In the genomic region with DNA sequence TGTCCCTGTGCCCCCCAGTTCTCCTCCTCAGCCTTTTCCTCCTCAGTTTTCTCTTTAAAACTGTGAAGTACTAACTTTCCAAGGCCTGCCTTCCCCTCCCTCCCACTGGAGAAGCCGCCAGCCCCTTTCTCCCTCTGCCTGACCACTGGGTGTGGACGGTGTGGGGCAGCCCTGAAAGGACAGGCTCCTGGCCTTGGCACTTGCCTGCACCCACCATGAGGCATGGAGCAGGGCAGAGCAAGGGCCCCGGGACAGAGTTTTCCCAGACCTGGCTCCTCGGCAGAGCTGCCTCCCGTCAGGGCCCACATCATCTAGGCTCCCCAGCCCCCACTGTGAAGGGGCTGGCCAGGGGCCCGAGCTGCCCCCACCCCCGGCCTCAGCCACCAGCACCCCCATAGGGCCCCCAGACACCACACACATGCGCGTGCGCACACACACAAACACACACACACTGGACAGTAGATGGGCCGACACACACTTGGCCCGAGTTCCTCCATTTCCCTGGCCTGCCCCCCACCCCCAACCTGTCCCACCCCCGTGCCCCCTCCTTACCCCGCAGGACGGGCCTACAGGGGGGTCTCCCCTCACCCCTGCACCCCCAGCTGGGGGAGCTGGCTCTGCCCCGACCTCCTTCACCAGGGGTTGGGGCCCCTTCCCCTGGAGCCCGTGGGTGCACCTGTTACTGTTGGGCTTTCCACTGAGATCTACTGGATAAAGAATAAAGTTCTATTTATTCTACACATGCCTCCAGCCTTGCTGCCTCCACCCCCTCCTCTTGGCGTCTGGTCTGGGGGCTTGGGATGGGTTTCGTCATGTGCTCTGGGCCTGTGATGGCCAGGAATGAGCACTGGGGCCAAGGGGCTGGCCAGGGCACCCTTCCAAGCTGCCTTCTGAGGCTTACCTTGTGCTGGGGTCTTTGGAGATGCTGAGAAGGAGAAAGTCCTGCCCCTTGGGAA, we compare ENCODE assay signal across 19 cellular contexts. TPM values are rescaled to one million over a fixed set of nuclear protein-coding genes. Genes with fewer than 3 reads are reported as not detected.
A peak's percentile ranks its signal among the peaks of the same experiment; 100 is the strongest.
DNase-seq lines count a peak whose midpoint lies in the region; ATAC-seq and TF ChIP-seq lines count a peak whose summit lies in the region.
"Had no signal": no experiment of that assay in that cellular context is flagged by ENCODE, and none has a peak within 500 bp of the region (broad histone marks: within the 10 kb centered on the region; RNA-seq: fewer than 3 reads in every experiment).

No MANE protein-coding gene starts in this region.

- WGBS in hepatocyte (ENCODE audit: low lambda C conversion rate, missing lambda C conversion rate) = 91% methylated on average over 12 of the region's 19 CpGs

- intact Hi-C loops in naive thymus-derived CD4-positive, alpha-beta T cell (cut with micrococcal nuclease) = loop anchor here in 1 of 2 donors (5.0 kb wide), 1 partner anchor 155 kb away; no protein-coding TSS in a partner anchor

- POLR2A ChIA-PET in RWPE1 (lab: Yijun Ruan, JAX; ENCODE audit: low non-redundant PET) = interaction anchor here (0.5 kb wide), 1 partner anchor 43 kb away, joined by 3 read pairs; no protein-coding TSS in a partner anchor
- POLR2A ChIA-PET in naive thymus-derived CD4-positive, alpha-beta T cell (lab: Charles Lee) = interaction anchor here (0.8 to 1.8 kb wide), 6 partner anchors 9 to 202 kb away, joined by 3 to 5 read pairs (median 4); a partner anchor contains a TSS

- H3K36me3 ChIP-seq in naive thymus-derived CD4-positive, alpha-beta T cell (ENCODE audit: control insufficient read depth in 2 of 3, insufficient read depth in 3 of 3, low read length in 3 of 3) = peaks cover 0 to 39% (median 2%) of the 10 kb centered on the region in 3 experiments
- no peaks in the 10 kb centered on the region for H3K36me3 ChIP-seq in hepatocyte (replicated peaks; ENCODE audit: insufficient read depth, low read depth)

- peak overlapping the region; percentile 81 for H3K27ac Mint-ChIP-seq in chondrocyte (ENCODE audit: unreplicated experiment)
- H3K27ac Mint-ChIP-seq in memory B cell = peak overlapping the region; percentile 35
- H3K27ac Mint-ChIP-seq in stimulated activated naive B cell treated with anti-CD40 and anti-IgM and Interleukin-4, amounts not matched to agents 10 μg/mL and 1 μg/mL and 100 μg/mL, for 72 hours = peak overlapping the region; percentile 62
- H3K27ac Mint-ChIP-seq in naive thymus-derived CD4-positive, alpha-beta T cell = no peak overlapping the region

- H3K27me3 Mint-ChIP-seq in chondrocyte (ENCODE audit: low read depth) = no peaks in the 10 kb centered on the region
- peaks cover 6% of the 10 kb centered on the region for H3K27me3 Mint-ChIP-seq in memory B cell
- H3K27me3 Mint-ChIP-seq in stimulated activated naive B cell treated with anti-CD40 and anti-IgM and Interleukin-4, amounts not matched to agents 10 μg/mL and 1 μg/mL and 100 μg/mL, for 72 hours = peaks cover 11 to 22% of the 10 kb centered on the region in 2 donors
- peaks cover 0 to 20% (median 8%) of the 10 kb centered on the region in 5 donors for H3K27me3 Mint-ChIP-seq in naive thymus-derived CD4-positive, alpha-beta T cell

- H3K9me3 Mint-ChIP-seq in chondrocyte (ENCODE audit: low read depth) (no peaks in the 10 kb centered on the region), memory B cell (no peaks in the 10 kb centered on the region)
- no peaks in the 10 kb centered on the region for H3K9me3 Mint-ChIP-seq in stimulated activated naive B cell treated with anti-CD40 and anti-IgM and Interleukin-4, amounts not matched to agents 10 μg/mL and 1 μg/mL and 100 μg/mL, for 72 hours
- H3K9me3 Mint-ChIP-seq in naive thymus-derived CD4-positive, alpha-beta T cell = no peaks in the 10 kb centered on the region

- H3K9me2 ChIP-seq in hepatocyte (replicated peaks; ENCODE audit: insufficient read depth) = no peaks in the 10 kb centered on the region

- H3K36me3 Mint-ChIP-seq in chondrocyte (ENCODE audit: low read depth) = peaks cover 17% of the 10 kb centered on the region
- peaks cover 10% of the 10 kb centered on the region for H3K36me3 Mint-ChIP-seq in memory B cell
- peaks cover 21 to 32% of the 10 kb centered on the region in 2 donors for H3K36me3 Mint-ChIP-seq in stimulated activated naive B cell treated with anti-CD40 and anti-IgM and Interleukin-4, amounts not matched to agents 10 μg/mL and 1 μg/mL and 100 μg/mL, for 72 hours
- peaks cover 4 to 8% (median 6%) of the 10 kb centered on the region in 5 donors for H3K36me3 Mint-ChIP-seq in naive thymus-derived CD4-positive, alpha-beta T cell

- H3K4me3 Mint-ChIP-seq in chondrocyte (ENCODE audit: unreplicated experiment) (no peak overlapping the region), memory B cell (no peak overlapping the region)
- no peak overlapping the region for H3K4me3 Mint-ChIP-seq in stimulated activated naive B cell treated with anti-CD40 and anti-IgM and Interleukin-4, amounts not matched to agents 10 μg/mL and 1 μg/mL and 100 μg/mL, for 72 hours
- peak overlapping the region in 1 of 10 donors; percentile 23 for H3K4me3 Mint-ChIP-seq in naive thymus-derived CD4-positive, alpha-beta T cell

- no peak overlapping the region for H3K4me2 ChIP-seq in hepatocyte

- CTCF ChIA-PET in RWPE1 (lab: Yijun Ruan, JAX) = interaction anchor here (0.7 to 1.8 kb wide), 6 partner anchors 12 to 202 kb away, joined by 3 to 5 read pairs (median 4); no protein-coding TSS in a partner anchor
- CTCF ChIA-PET in naive thymus-derived CD4-positive, alpha-beta T cell (lab: Charles Lee) = interaction anchor here (0.6 to 11.9 kb wide), 10 partner anchors 11 to 267 kb away, joined by 3 to 233 read pairs (median 6); no protein-coding TSS in a partner anchor

- H2AFZ ChIP-seq in hepatocyte = no peak overlapping the region

- H3K4me1 ChIP-seq in naive thymus-derived CD4-positive, alpha-beta T cell (ENCODE audit: control insufficient read depth in 2 of 2, insufficient read depth in 2 of 2, low read length in 2 of 2) = peaks cover 0 to under 1% of the 10 kb centered on the region in 2 donors
- H3K4me1 ChIP-seq in hepatocyte (ENCODE audit: insufficient read depth) = peaks cover 5% of the 10 kb centered on the region
- H3K4me1 ChIP-seq: colonic mucosa had no signal

- no peak for TF ChIP-seq CTCF in RWPE1 (conservative IDR thresholded peaks at IDR 0.05; ENCODE audit: low read depth)
- no peak for TF ChIP-seq CTCF in chondrocyte (IDR thresholded peaks at IDR 0.05)
- no peak for TF ChIP-seq CTCF in hepatocyte (IDR thresholded peaks at IDR 0.05; ENCODE audit: poor library complexity)

- H4K20me1 ChIP-seq in hepatocyte (ENCODE audit: insufficient read depth, poor library complexity, severe bottlenecking) = no peaks in the 10 kb centered on the region

- DNase-seq in RWPE1 (ENCODE audit: low spot score) = no peak
- no peak for DNase-seq in chondrocyte (ENCODE audit: low spot score)
- DNase-seq in memory B cell (ENCODE audit: low spot score in 2 of 2) = no peak
- no peak for DNase-seq in stimulated activated naive B cell treated with anti-CD40 and anti-IgM and Interleukin-4, amounts not matched to agents 10 μg/mL and 1 μg/mL and 100 μg/mL, for 72 hours
- DNase-seq in naive thymus-derived CD4-positive, alpha-beta T cell = no peak
- no peak for DNase-seq in DMS 273 treated with DMSO at 0.1 percent for 48 hours (lab: John Stamatoyannopoulos, UW)
- no peak for DNase-seq in hepatocyte (ENCODE audit: low spot score)
- DNase-seq in hypothalamus (lab: John Stamatoyannopoulos, UW) = no peak
- DNase-seq: activated gamma-delta T cell; colonic mucosa; GDM1; NCI-H2081 treated with DMSO at 0.1 percent for 48 hours; NCI-H526; SJCRH30; stimulated activated CD4-positive, alpha-beta T cell treated with anti-CD3 and anti-CD28 coated beads, Interleukin-4, amount 100 ng/mL, for 1 hour; T1000; transverse colon had no signal

- no peaks in the 10 kb centered on the region for H3K27me3 ChIP-seq in naive thymus-derived CD4-positive, alpha-beta T cell (ENCODE audit: control insufficient read depth in 2 of 2, insufficient read depth in 2 of 2, low read length in 2 of 2)
- H3K27me3 ChIP-seq in hepatocyte = peaks cover 4% of the 10 kb centered on the region
- H3K27me3 ChIP-seq: colonic mucosa, transverse colon had no signal

- peaks cover 13% of the 10 kb centered on the region for H3K4me1 Mint-ChIP-seq in chondrocyte (ENCODE audit: low read depth)
- H3K4me1 Mint-ChIP-seq in memory B cell = peaks cover 18% of the 10 kb centered on the region
- peaks cover 35 to 56% of the 10 kb centered on the region in 2 donors for H3K4me1 Mint-ChIP-seq in stimulated activated naive B cell treated with anti-CD40 and anti-IgM and Interleukin-4, amounts not matched to agents 10 μg/mL and 1 μg/mL and 100 μg/mL, for 72 hours
- H3K4me1 Mint-ChIP-seq in naive thymus-derived CD4-positive, alpha-beta T cell = peaks cover 8 to 25% (median 16%) of the 10 kb centered on the region in 7 donors

- no peaks in the 10 kb centered on the region for H3K79me2 ChIP-seq in hepatocyte

- no peaks in the 10 kb centered on the region for H3K9me3 ChIP-seq in naive thymus-derived CD4-positive, alpha-beta T cell (ENCODE audit: control insufficient read depth in 2 of 3, low read length in 3 of 3)
- H3K9me3 ChIP-seq in hepatocyte (ENCODE audit: low read depth) = no peaks in the 10 kb centered on the region
- H3K9me3 ChIP-seq: colonic mucosa, SJCRH30, transverse colon had no signal

- peak overlapping the region; percentile 65 for H3K27ac ChIP-seq in RWPE1
- no peak overlapping the region for H3K27ac ChIP-seq in naive thymus-derived CD4-positive, alpha-beta T cell (ENCODE audit: low read depth, low read length)
- no peak overlapping the region for H3K27ac ChIP-seq in hepatocyte
- H3K27ac ChIP-seq: colonic mucosa, epithelial cell of prostate, SJCRH30 had no signal

- no peak for ATAC-seq in memory B cell (ENCODE audit: low read depth)
- ATAC-seq in stimulated activated naive B cell treated with anti-CD40 and anti-IgM and Interleukin-4, amounts not matched to agents 10 μg/mL and 1 μg/mL and 100 μg/mL, for 72 hours (replicated peaks) = no peak
- ATAC-seq in naive thymus-derived CD4-positive, alpha-beta T cell = no peak

- no peak overlapping the region for H3K4me3 ChIP-seq in naive thymus-derived CD4-positive, alpha-beta T cell (ENCODE audit: low read length)
- no peak overlapping the region for H3K4me3 ChIP-seq in hepatocyte
- H3K4me3 ChIP-seq: colonic mucosa, SJCRH30, transverse colon had no signal

RNA-seq across cellular contexts. Expression of a gene that starts 7.4 kb away (rescaled TPM):
- total RNA-seq in chondrocyte (0.32 to 0.41 TPM in 2 of 3 replicates, not detected in the other), hepatocyte (0.47 TPM in 1 of 2 replicates, not detected in the other)
- under 1 TPM in 1 of 5 experiments, not detected in 4; 0.27 TPM for total RNA-seq in naive thymus-derived CD4-positive, alpha-beta T cell
- polyA plus RNA-seq in naive thymus-derived CD4-positive, alpha-beta T cell = not detected
- 3.3 and 3.8 TPM in 2 replicates for polyA plus RNA-seq in hepatocyte
- total RNA-seq: SJCRH30, transverse colon had no signal
- polyA plus RNA-seq: aorta had no signal

RNA-seq across cellular contexts. Expression of a gene that starts 48.2 kb away (rescaled TPM):
- 59.2 to 65.7 TPM (median 61.2 TPM) in 3 replicates for total RNA-seq in chondrocyte
- 100 to 1,000 TPM in 1 of 5 experiments, 10 to 100 TPM in 4; 40.0 to 115 (median 43.8) TPM for total RNA-seq in naive thymus-derived CD4-positive, alpha-beta T cell
- polyA plus RNA-seq in naive thymus-derived CD4-positive, alpha-beta T cell = 10 to 100 TPM in 1 of 2 donors, 1 to 10 TPM in 1; 6.7 to 16.5 TPM
- 19.2 and 30.0 TPM in 2 replicates for total RNA-seq in hepatocyte
- 33.1 and 34.4 TPM in 2 replicates for polyA plus RNA-seq in hepatocyte

Comparison
In these comparisons a context has a peak if more than half of its experiments do, and no peak if none do; other contexts are left out.
1. H3K27ac Mint-ChIP-seq: peak in chondrocyte (single experiment), memory B cell (single experiment) and stimulated activated naive B cell treated with anti-CD40 and anti-IgM and Interleukin-4, amounts not matched to agents 10 μg/mL and 1 μg/mL and 100 μg/mL, for 72 hours (single experiment); none in naive thymus-derived CD4-positive, alpha-beta T cell (0 of 9).